8 cellular contexts compared by ENCODE assay signal in the genomic region with DNA sequence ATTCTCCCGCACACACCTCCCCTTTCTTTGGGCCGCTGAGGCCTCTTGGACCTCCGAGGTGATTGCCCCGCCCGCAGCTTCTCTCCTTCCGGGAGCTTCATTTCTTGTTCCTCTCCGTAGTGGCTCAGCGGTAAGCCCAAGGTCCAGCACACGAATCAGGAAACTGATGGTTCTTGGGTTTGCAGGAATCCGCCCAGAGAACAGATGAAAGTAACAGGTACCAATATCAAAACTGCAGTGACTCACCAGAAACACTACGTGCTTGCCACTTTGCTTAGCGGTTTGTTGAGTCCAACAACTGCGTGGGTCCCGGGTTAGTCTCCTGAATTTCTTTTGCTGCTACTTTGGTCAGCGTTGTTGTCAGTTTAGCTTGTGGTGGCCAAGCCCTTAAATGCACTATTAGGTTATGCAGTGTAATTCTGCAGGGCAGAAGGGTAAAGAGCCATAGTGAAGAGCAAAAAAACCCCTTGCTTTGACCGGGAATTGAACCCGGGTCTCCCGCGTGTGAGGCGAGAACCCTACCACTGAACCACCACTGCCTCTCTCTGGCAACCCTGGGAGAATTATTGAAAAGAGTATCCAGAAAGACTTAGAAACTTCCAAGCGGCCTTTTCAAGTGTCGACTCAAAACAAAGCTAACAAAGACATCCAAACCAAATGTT.
DNase-seq lines count a peak whose midpoint lies in the region; ATAC-seq and FAIRE-seq lines count a peak whose summit lies in the region.
"Not testable (repeated sequence)": the region's sequence is repeated elsewhere in the genome, so short reads cannot be mapped to it uniquely, and the experiment has no call there.

No MANE protein-coding gene starts in this region.

- H3K9me3 ChIP-seq in neuron (ENCODE audit: low read length): not testable (repeated sequence)

- H3K27me3 ChIP-seq in neuron (ENCODE audit: insufficient read depth, low read length): not testable (repeated sequence)

- not testable (repeated sequence) for H2AFZ ChIP-seq in neuron (ENCODE audit: low read depth, low read length)

- not testable (repeated sequence) for H3K9me3 Mint-ChIP-seq in activated naive CD4-positive, alpha-beta T cell treated with anti-CD3 and anti-CD28 coated beads, Interleukin-2, amount 50 U/mL, for 72 hours

- peak; percentile 68 for FAIRE-seq in G401.6 (lab: Jason Lieb, UNC)

- not testable (repeated sequence) for H3K36me3 Mint-ChIP-seq in activated naive CD4-positive, alpha-beta T cell treated with anti-CD3 and anti-CD28 coated beads, Interleukin-2, amount 50 U/mL, for 72 hours

- ATAC-seq in HG02642 (IDR thresholded peaks at IDR 0.05; ENCODE audit: poor library complexity, unreplicated experiment): peak; percentile 92
- peak; percentile 86 to 94 for ATAC-seq in activated naive CD4-positive, alpha-beta T cell treated with anti-CD3 and anti-CD28 coated beads, Interleukin-2, amount 50 U/mL, for 72 hours

- H3K4me3 ChIP-seq in neuron (ENCODE audit: low read length): peak overlapping the region; percentile 36

- H3K27ac Mint-ChIP-seq in activated naive CD4-positive, alpha-beta T cell treated with anti-CD3 and anti-CD28 coated beads, Interleukin-2, amount 50 U/mL, for 72 hours: peak overlapping the region; percentile 98 to 100

- H3K36me3 ChIP-seq in neuron (ENCODE audit: insufficient read depth, low read length): not testable (repeated sequence)

- H3K4me1 ChIP-seq in neuron (ENCODE audit: insufficient read depth, low read length): not testable (repeated sequence)

- peak; percentile 40 for DNase-seq in NCI-H1105 treated with DMSO at 0.1 percent for 48 hours (lab: John Stamatoyannopoulos, UW)
- peak in 4 of 5 experiments; percentile 14 to 68 (median 50) for DNase-seq in T-helper 2 cell
- DNase-seq in activated naive CD4-positive, alpha-beta T cell treated with anti-CD3 and anti-CD28 coated beads, Interleukin-2, amount 50 U/mL, for 72 hours (ENCODE audit: low spot score in 2 of 2): peak; percentile 69 to 73
- peak; percentile 58 for DNase-seq in foreskin melanocyte
- DNase-seq in stimulated activated naive CD4-positive, alpha-beta T cell (lab: John Stamatoyannopoulos, UW): peak in 5 of 6 experiments; percentile 19 to 92 (median 75)

Comparison
In these comparisons a context has a peak if more than half of its experiments do, and no peak if none do; other contexts are left out.
1. Peak in every context shown above with its lines: DNase-seq, ATAC-seq and H3K4me3 ChIP-seq.